16 cellular contexts compared by ENCODE assay signal in genomic region chrX:18549643-18550042, GRCh38.
DNase-seq lines count a peak whose midpoint lies in the region; ATAC-seq, FAIRE-seq and TF ChIP-seq lines count a peak whose summit lies in the region.
"Had no signal": no experiment of that assay in that cellular context is flagged by ENCODE, and none has a peak within 500 bp of the region (broad histone marks: within the 10 kb centered on the region; RNA-seq: fewer than 3 reads in every experiment).

No MANE protein-coding gene starts in this region.

- no peak for DNase-seq in PC-3
- DNase-seq in endodermal cell, result peak; percentile 50
- peak; percentile 75 for DNase-seq in islet precursor cell
- no peak for DNase-seq in smooth muscle cell (lab: John Stamatoyannopoulos, UW; ENCODE audit: unreplicated experiment)
- no peak for DNase-seq in GM12892 (ENCODE audit: insufficient read length)
- no peak for DNase-seq in ecto neural progenitor cell (ENCODE audit: low spot score)
- DNase-seq in caudate nucleus (lab: John Stamatoyannopoulos, UW), result no peak
- DNase-seq: DMS 273 treated with DMSO at 0.1 percent for 48 hours, EL, NCI-H1048, NCI-H1694 treated with DMSO at 0.1 percent for 48 hours, NCI-H446 had no signal

- H4K20me1 ChIP-seq in PC-3 (ENCODE audit: low read length), result no peaks in the 10 kb centered on the region
- H4K20me1 ChIP-seq in smooth muscle cell (ENCODE audit: low read depth), result peaks cover 11% of the 10 kb centered on the region
- H4K20me1 ChIP-seq: BLaER1 had no signal

- H3K36me3 Mint-ChIP-seq in endodermal cell (ENCODE audit: low read depth), result no peaks in the 10 kb centered on the region

- H3K9me2 ChIP-seq in PC-3 (replicated peaks; ENCODE audit: low read length), result no peaks in the 10 kb centered on the region

- peaks cover 18% of the 10 kb centered on the region for H3K4me1 ChIP-seq in PC-3 (ENCODE audit: insufficient read depth, low read length)
- H3K4me1 ChIP-seq in endodermal cell (ENCODE audit: control insufficient read depth, insufficient read depth, low read length), result peaks cover 4% of the 10 kb centered on the region
- no peaks in the 10 kb centered on the region for H3K4me1 ChIP-seq in smooth muscle cell (ENCODE audit: low read depth)
- H3K4me1 ChIP-seq: BLaER1 had no signal

- intact Hi-C loops in PC-3 (cut with micrococcal nuclease), result no loop called here

- CTCF ChIA-PET in PC-3 (lab: Charles Lee), result no interaction called here

- H3F3A ChIP-seq in PC-3 (ENCODE audit: low read length, unreplicated experiment) (no peaks in the 10 kb centered on the region), smooth muscle cell (ENCODE audit: low read depth) (no peaks in the 10 kb centered on the region)

- whole genome bisulfite sequencing in endodermal cell (ENCODE audit: insufficient coverage in 1 of 2, insufficient read length in 1 of 2), 2 experiments, result 60% methylated on average over 1 of the region's 1 CpG; no CpG with 5 or more reads in 1 of the 2 experiments
- WGBS in smooth muscle cell (ENCODE audit: low lambda C conversion rate), result 35% methylated on average over 1 of the region's 1 CpG

- no peaks in the 10 kb centered on the region for H3K79me2 ChIP-seq in PC-3 (ENCODE audit: low read length)
- H3K79me2 ChIP-seq in smooth muscle cell (ENCODE audit: low read depth), result peaks cover 5% of the 10 kb centered on the region

- TF ChIP-seq CTCF in PC-3 (conservative IDR thresholded peaks at IDR 0.05; ENCODE audit: low read depth, low read length), result no peak
- TF ChIP-seq CTCF in endodermal cell (conservative IDR thresholded peaks at IDR 0.05), result no peak
- no peak for TF ChIP-seq CTCF in smooth muscle cell (IDR thresholded peaks at IDR 0.05; ENCODE audit: borderline replicate concordance, insufficient read depth, poor library complexity, severe bottlenecking)

- H3K36me3 ChIP-seq in PC-3 (ENCODE audit: low read depth, low read length), result no peaks in the 10 kb centered on the region
- no peaks in the 10 kb centered on the region for H3K36me3 ChIP-seq in endodermal cell (ENCODE audit: control insufficient read depth, insufficient read depth, low read length)
- H3K36me3 ChIP-seq in smooth muscle cell (ENCODE audit: low read depth), result no peaks in the 10 kb centered on the region
- H3K36me3 ChIP-seq: BLaER1 had no signal

- POLR2A ChIA-PET in PC-3 (lab: Charles Lee; ENCODE audit: unreplicated experiment), result no interaction called here

- no peaks in the 10 kb centered on the region for H3K9me3 ChIP-seq in PC-3 (ENCODE audit: low read length)
- H3K9me3 ChIP-seq in endodermal cell (ENCODE audit: control insufficient read depth, low read length), result no peaks in the 10 kb centered on the region
- no peaks in the 10 kb centered on the region for H3K9me3 ChIP-seq in smooth muscle cell (replicated peaks; ENCODE audit: low read depth)
- H3K9me3 ChIP-seq: BLaER1 had no signal

- no peaks in the 10 kb centered on the region for H3K27me3 Mint-ChIP-seq in endodermal cell (ENCODE audit: insufficient read depth)

- peak overlapping the region; percentile 33 for H3K27ac Mint-ChIP-seq in endodermal cell

- no TSS peak for BruUV-seq in PC-3 (replicated peaks; lab: Mats Ljungman, UMichigan)

- peaks cover 31% of the 10 kb centered on the region for H3K9me3 Mint-ChIP-seq in endodermal cell

- H3K9ac ChIP-seq in PC-3 (ENCODE audit: low read length) (no peak overlapping the region), endodermal cell (ENCODE audit: extremely low read depth, low read length, poor library complexity, severe bottlenecking) (no peak overlapping the region), smooth muscle cell (ENCODE audit: low read depth) (no peak overlapping the region)
- H3K9ac ChIP-seq: BLaER1 had no signal

- H3K4me3 Mint-ChIP-seq in endodermal cell, result no peak overlapping the region

- H3K4me2 ChIP-seq in PC-3 (ENCODE audit: low read length), result 0 out of 2 replicates have a peak overlapping the region, but pooled peaks have one; percentile 9
- no peak overlapping the region for H3K4me2 ChIP-seq in smooth muscle cell
- H3K4me2 ChIP-seq: BLaER1 had no signal

- FAIRE-seq in GM12892 (lab: Jason Lieb, UNC), result no peak
- FAIRE-seq: GM18507, HTR-8/SVneo, K562 had no signal

- ATAC-seq in PC-3, result no peak
- ATAC-seq: K562 had no signal

- TF ChIP-seq POLR2A in GM12892 (IDR thresholded peaks at IDR 0.05; ENCODE audit: low read depth, low read length), result no peak

- H3K27me3 ChIP-seq in PC-3 (ENCODE audit: low read length) (no peaks in the 10 kb centered on the region), endodermal cell (ENCODE audit: control insufficient read depth, insufficient read depth, low read length, poor library complexity, severe bottlenecking) (no peaks in the 10 kb centered on the region), smooth muscle cell (ENCODE audit: low read depth) (no peaks in the 10 kb centered on the region)

- H3K4me3 ChIP-seq in PC-3 (ENCODE audit: low read length), result no peak overlapping the region
- H3K4me3 ChIP-seq in endodermal cell (ENCODE audit: low read length), result no peak overlapping the region
- no peak overlapping the region for H3K4me3 ChIP-seq in smooth muscle cell
- H3K4me3 ChIP-seq: BLaER1, K562 had no signal

- peaks cover 9% of the 10 kb centered on the region for H3K4me1 Mint-ChIP-seq in endodermal cell

- H3K27ac ChIP-seq in PC-3 (ENCODE audit: low read length) (no peak overlapping the region), endodermal cell (ENCODE audit: low read depth, low read length) (no peak overlapping the region), smooth muscle cell (ENCODE audit: low read depth) (peak overlapping the region; percentile 33), caudate nucleus (ENCODE audit: low read depth, low read length) (no peak overlapping the region)
- H3K27ac ChIP-seq: BLaER1 had no signal

- no peak overlapping the region for H2AFZ ChIP-seq in PC-3 (ENCODE audit: low read length)
- H2AFZ ChIP-seq in smooth muscle cell (ENCODE audit: low read depth), result no peak overlapping the region

Comparison
In these comparisons a context has a peak if more than half of its experiments do, and no peak if none do; other contexts are left out.
1. DNase-seq: peak in endodermal cell (single experiment) and islet precursor cell (single experiment); none in PC-3 (single experiment), smooth muscle cell (single experiment), GM12892 (single experiment), ecto neural progenitor cell (single experiment) and caudate nucleus (0 of 61).